ENCODE assay signal across 9 cellular contexts in genomic region chr9:122402403-122403268, GRCh38. TPM values are rescaled to one million over a fixed set of nuclear protein-coding genes. Genes with fewer than 3 reads are reported as not detected.
DNase-seq lines count a peak whose midpoint lies in the region; ATAC-seq and TF ChIP-seq lines count a peak whose summit lies in the region.
"Had no signal": no experiment of that assay in that cellular context is flagged by ENCODE, and none has a peak within 500 bp of the region (broad histone marks: within the 10 kb centered on the region; RNA-seq: fewer than 3 reads in every experiment).

No MANE protein-coding gene starts in this region.

- DNase-seq in left ventricle myocardium superior (no peak), left ventricle myocardium inferior (no peak), glomerular visceral epithelial cell (ENCODE audit: extremely low spot score) (peak; percentile 80), stromal cell of bone marrow (ENCODE audit: low read depth) (peak; percentile 99), NCI-H82 treated with DMSO at 0.1 percent for 48 hours (lab: John Stamatoyannopoulos, UW; ENCODE audit: unreplicated experiment) (no peak), SK-N-DZ (ENCODE audit: low spot score) (no peak), cerebellar nuclear complex (lab: John Stamatoyannopoulos, UW) (no peak)
- peak; percentile 67 for DNase-seq in activated CD4-positive, alpha-beta T cell treated with anti-CD3 and anti-CD28 coated beads for 48 hours

- peaks cover 25% of the 10 kb centered on the region for H3K27me3 ChIP-seq in left ventricle myocardium inferior (ENCODE audit: low read depth)

- H3K4me1 ChIP-seq in left ventricle myocardium inferior: no peaks in the 10 kb centered on the region
- H3K4me1 ChIP-seq: parathyroid adenoma had no signal

- TF ChIP-seq CTCF in left ventricle myocardium inferior (IDR thresholded peaks at IDR 0.05; ENCODE audit: borderline replicate concordance): no peak

- H3K4me3 ChIP-seq in left ventricle myocardium inferior: no peak overlapping the region

- intact Hi-C loops in left ventricle myocardium superior (cut with micrococcal nuclease) (no loop called here), left ventricle myocardium inferior (cut with micrococcal nuclease) (no loop called here)

- ATAC-seq in left ventricle myocardium superior: peak; percentile 31

- peaks cover 21% of the 10 kb centered on the region for H3K9me3 ChIP-seq in left ventricle myocardium inferior (replicated peaks)

- no peak overlapping the region for H3K27ac ChIP-seq in left ventricle myocardium inferior (replicated peaks)
- H3K27ac ChIP-seq: parathyroid adenoma had no signal

- H3K36me3 ChIP-seq in left ventricle myocardium inferior: no peaks in the 10 kb centered on the region

RNA-seq across cellular contexts. Expression of gene PTGS1, which starts 31.8 kb away (rescaled TPM):
- 3.4 TPM for total RNA-seq in left ventricle myocardium superior
- total RNA-seq in left ventricle myocardium inferior: 6.7 TPM
- polyA plus RNA-seq in SK-N-DZ (2014; cell fraction: cytosol; rRNA removed): not detected in 2 replicates
- polyA plus RNA-seq in SK-N-DZ (2014; cell fraction: nucleus; rRNA removed): not detected in 2 replicates

Comparison
In these comparisons a context has a peak if more than half of its experiments do, and no peak if none do; other contexts are left out.
1. DNase-seq: peak in activated CD4-positive, alpha-beta T cell treated with anti-CD3 and anti-CD28 coated beads for 48 hours (single experiment), glomerular visceral epithelial cell (single experiment) and stromal cell of bone marrow (single experiment); none in left ventricle myocardium superior (single experiment), left ventricle myocardium inferior (single experiment), NCI-H82 treated with DMSO at 0.1 percent for 48 hours (single experiment), SK-N-DZ (single experiment) and cerebellar nuclear complex (0 of 2).